8 cellular contexts compared by ENCODE assay signal in genomic region chr6:37258405-37258704, GRCh38. TPM values are rescaled to one million over a fixed set of nuclear protein-coding genes. Genes with fewer than 3 reads are reported as not detected.
DNase-seq lines count a peak whose midpoint lies in the region; ATAC-seq and TF ChIP-seq lines count a peak whose summit lies in the region.

No MANE protein-coding gene starts in this region.

- no peaks in the 10 kb centered on the region for H3K27me3 Mint-ChIP-seq in activated CD4-positive, alpha-beta T cell treated with anti-CD3 and anti-CD28 coated beads, Interleukin-2, amount 10 ng/mL, durations not matched to agents 24 days and 14 days
- H3K27me3 Mint-ChIP-seq in activated naive CD8-positive, alpha-beta T cell treated with anti-CD3 and anti-CD28 coated beads, Interleukin-2, amount 50 U/mL, for 24 hours = no peaks in the 10 kb centered on the region

- peak overlapping the region; percentile 95 for H3K27ac Mint-ChIP-seq in activated CD4-positive, alpha-beta T cell treated with anti-CD3 and anti-CD28 coated beads, Interleukin-2, amount 10 ng/mL, durations not matched to agents 24 days and 14 days
- peak overlapping the region; percentile 83 for H3K27ac Mint-ChIP-seq in activated naive CD8-positive, alpha-beta T cell treated with anti-CD3 and anti-CD28 coated beads, Interleukin-2, amount 50 U/mL, for 24 hours

- WGBS in testis, 2 donors = 1 to 2% methylated on average over 7 of the region's 7 CpGs

- peak overlapping the region; percentile 76 for H3K27ac ChIP-seq in layer of hippocampus (ENCODE audit: low read depth, low read length)
- peak overlapping the region; percentile 82 to 91 for H3K27ac ChIP-seq in testis

- H3K36me3 ChIP-seq in testis (ENCODE audit: low read depth, missing control alignments) = no peaks in the 10 kb centered on the region

- peaks cover 16% of the 10 kb centered on the region for H3K36me3 Mint-ChIP-seq in activated CD4-positive, alpha-beta T cell treated with anti-CD3 and anti-CD28 coated beads, Interleukin-2, amount 10 ng/mL, durations not matched to agents 24 days and 14 days (ENCODE audit: low read depth)
- peaks cover 2% of the 10 kb centered on the region for H3K36me3 Mint-ChIP-seq in activated naive CD8-positive, alpha-beta T cell treated with anti-CD3 and anti-CD28 coated beads, Interleukin-2, amount 50 U/mL, for 24 hours (ENCODE audit: low read depth)

- no peaks in the 10 kb centered on the region for H3K9me3 Mint-ChIP-seq in activated CD4-positive, alpha-beta T cell treated with anti-CD3 and anti-CD28 coated beads, Interleukin-2, amount 10 ng/mL, durations not matched to agents 24 days and 14 days
- no peaks in the 10 kb centered on the region for H3K9me3 Mint-ChIP-seq in activated naive CD8-positive, alpha-beta T cell treated with anti-CD3 and anti-CD28 coated beads, Interleukin-2, amount 50 U/mL, for 24 hours

- no peak for TF ChIP-seq CTCF in testis (IDR thresholded peaks at IDR 0.05)

- DNase-seq in activated CD4-positive, alpha-beta T cell treated with anti-CD3 and anti-CD28 coated beads, Interleukin-2, amount 10 ng/mL, durations not matched to agents 24 days and 14 days = no peak
- DNase-seq in activated CD4-positive, alpha-beta T cell treated with anti-CD3 and anti-CD28 coated beads for 4 hours = no peak
- DNase-seq in activated naive CD8-positive, alpha-beta T cell treated with anti-CD3 and anti-CD28 coated beads, Interleukin-2, amount 50 U/mL, for 24 hours = no peak
- no peak for DNase-seq in testis
- DNase-seq in HK-2 (ENCODE audit: unreplicated experiment) = no peak
- no peak for DNase-seq in GM19240 (ENCODE audit: insufficient read length, low spot score)

- no peak for TF ChIP-seq POLR2A in testis (IDR thresholded peaks at IDR 0.05)

- H3K4me1 ChIP-seq in testis = peaks cover 14% of the 10 kb centered on the region

- H3K27me3 ChIP-seq in layer of hippocampus (ENCODE audit: control insufficient read depth, insufficient read depth, low read length) = no peaks in the 10 kb centered on the region
- no peaks in the 10 kb centered on the region for H3K27me3 ChIP-seq in testis

- H3K9me3 ChIP-seq in testis = no peaks in the 10 kb centered on the region

- intact Hi-C loops in activated CD4-positive, alpha-beta T cell treated with anti-CD3 and anti-CD28 coated beads, Interleukin-2, amount 10 ng/mL, durations not matched to agents 24 days and 14 days (cut with micrococcal nuclease) = loop anchor here (2.0 to 10.0 kb wide), 4 partner anchors 36 to 346 kb away; partner anchors contain the start of gene PIM1
- intact Hi-C loops in testis (cut with DNase I; ENCODE audit: low total_unique reads) = no loop called here

- H3K4me1 Mint-ChIP-seq in activated CD4-positive, alpha-beta T cell treated with anti-CD3 and anti-CD28 coated beads, Interleukin-2, amount 10 ng/mL, durations not matched to agents 24 days and 14 days = peaks cover 46% of the 10 kb centered on the region
- peaks cover 49% of the 10 kb centered on the region for H3K4me1 Mint-ChIP-seq in activated naive CD8-positive, alpha-beta T cell treated with anti-CD3 and anti-CD28 coated beads, Interleukin-2, amount 50 U/mL, for 24 hours

- H3K4me3 Mint-ChIP-seq in activated CD4-positive, alpha-beta T cell treated with anti-CD3 and anti-CD28 coated beads, Interleukin-2, amount 10 ng/mL, durations not matched to agents 24 days and 14 days = peak overlapping the region; percentile 88
- peak overlapping the region; percentile 85 for H3K4me3 Mint-ChIP-seq in activated naive CD8-positive, alpha-beta T cell treated with anti-CD3 and anti-CD28 coated beads, Interleukin-2, amount 50 U/mL, for 24 hours

- peak overlapping the region; percentile 66 to 78 for H3K4me3 ChIP-seq in testis

- no peak for ATAC-seq in activated naive CD8-positive, alpha-beta T cell treated with anti-CD3 and anti-CD28 coated beads, Interleukin-2, amount 50 U/mL, for 24 hours
- no peak for ATAC-seq in HG03439 (IDR thresholded peaks at IDR 0.05; ENCODE audit: unreplicated experiment)

RNA-seq across cellular contexts. Expression of gene TMEM217, which starts 0.4 kb away (rescaled TPM):
- total RNA-seq in activated CD4-positive, alpha-beta T cell treated with anti-CD3 and anti-CD28 coated beads, Interleukin-2, amount 10 ng/mL, durations not matched to agents 24 days and 14 days = 4.1 and 6.1 TPM in 2 replicates
- total RNA-seq in testis = 10 to 100 TPM; 13.3 to 16.2 TPM
- 46.5 TPM for polyA plus RNA-seq in testis (ENCODE audit: insufficient read depth, low read depth, low replicate concordance)

RNA-seq across cellular contexts. Expression of gene TBC1D22B, which starts 0.8 kb away (rescaled TPM):
- 17.2 and 18.7 TPM in 2 replicates for total RNA-seq in activated CD4-positive, alpha-beta T cell treated with anti-CD3 and anti-CD28 coated beads, Interleukin-2, amount 10 ng/mL, durations not matched to agents 24 days and 14 days
- total RNA-seq in testis = 10 to 100 TPM; 25.6 to 36.4 TPM
- 23.1 TPM for polyA plus RNA-seq in testis (ENCODE audit: insufficient read depth, low read depth, low replicate concordance)
